In genomic region chr4:3442959-3443749, GRCh38 we compare ENCODE assay signal across 8 cellular contexts. TPM values are rescaled to one million over a fixed set of nuclear protein-coding genes. Genes with fewer than 3 reads are reported as not detected.
A peak's percentile ranks its signal among the peaks of the same experiment; 100 is the strongest.
DNase-seq lines count a peak whose midpoint lies in the region; ATAC-seq, FAIRE-seq and TF ChIP-seq lines count a peak whose summit lies in the region.

No MANE protein-coding gene starts in this region.

- no peak for ATAC-seq in GM21786 (IDR thresholded peaks at IDR 0.05; ENCODE audit: unreplicated experiment)

- no peak for TF ChIP-seq POLR2A in sigmoid colon (IDR thresholded peaks at IDR 0.05)

- peak; percentile 89 to 100 (median 98) for TF ChIP-seq CTCF in sigmoid colon (IDR thresholded peaks at IDR 0.05)

- DNase-seq in DMS53 (lab: John Stamatoyannopoulos, UW) (peak; percentile 86), HAP-1 (ENCODE audit: low spot score in 2 of 2) (peak; percentile 5 to 74), OCI-M1 (lab: John Stamatoyannopoulos, UW) (peak; percentile 66), activated T-helper 1 cell treated with Interleukin-2 at 50 U/mL for 16 hours (ENCODE audit: low read depth) (peak; percentile 38), frontal cortex (ENCODE audit: low spot score in 2 of 2) (peak; percentile 84 to 92), sigmoid colon (no peak), NCI-H2107 (lab: John Stamatoyannopoulos, UW) (no peak)

- in situ Hi-C loops in HAP-1 (cut with MboI; ENCODE audit: low sequenced_read_pairs), result loop anchor here (10.0 kb wide), 1 partner anchor 338 kb away; no protein-coding TSS in a partner anchor

- no peaks in the 10 kb centered on the region for H3K9me3 ChIP-seq in HAP-1
- H3K9me3 ChIP-seq in sigmoid colon, result no peaks in the 10 kb centered on the region

- FAIRE-seq in frontal cortex (lab: Jason Lieb, UNC), result no peak

- TF ChIP-seq EP300 in sigmoid colon (IDR thresholded peaks at IDR 0.05), result no peak

- H3K36me3 ChIP-seq in HAP-1 (replicated peaks) (no peaks in the 10 kb centered on the region), sigmoid colon (no peaks in the 10 kb centered on the region)

- intact Hi-C loops in sigmoid colon (cut with DNase I), result loop anchor here (1.0 to 10.0 kb wide), 3 partner anchors 97 to 336 kb away; no protein-coding TSS in a partner anchor

- H3K4me3 ChIP-seq in HAP-1, result no peak overlapping the region
- H3K4me3 ChIP-seq in sigmoid colon, result no peak overlapping the region

- 39 to 43% methylated on average over 36 of the region's 36 CpGs for WGBS in sigmoid colon, 2 donors

- H3K4me1 ChIP-seq in HAP-1, result no peaks in the 10 kb centered on the region
- H3K4me1 ChIP-seq in sigmoid colon, result peaks cover 0 to 6% (median 0%) of the 10 kb centered on the region in 4 donors

- no peak overlapping the region for H3K27ac ChIP-seq in sigmoid colon

- H3K27me3 ChIP-seq in HAP-1 (ENCODE audit: low read depth) (no peaks in the 10 kb centered on the region), sigmoid colon (peaks cover 0 to 3% (median 0%) of the 10 kb centered on the region in 3 donors)

RNA-seq across cellular contexts. Expression of gene HGFAC, which starts 1.4 kb away (rescaled TPM):
- 1.6 TPM for total RNA-seq in frontal cortex
- under 1 TPM; 0.33 to 0.55 (median 0.38) TPM for total RNA-seq in sigmoid colon
- polyA plus RNA-seq in sigmoid colon, result under 1 TPM in 1 of 3 donors, not detected in 2; 0.22 TPM

RNA-seq across cellular contexts. Expression of gene DOK7, which starts 20.0 kb away (rescaled TPM):
- total RNA-seq in frontal cortex, result under 0.01 TPM
- 1 to 10 TPM in 1 of 4 donors, not detected in 3; 1.9 TPM for total RNA-seq in sigmoid colon
- 1 to 10 TPM in 1 of 3 donors, under 1 TPM in 1, not detected in 1; 0.85 to 1.2 TPM for polyA plus RNA-seq in sigmoid colon

Comparison
In these comparisons a context has a peak if more than half of its experiments do, and no peak if none do; other contexts are left out.
1. DNase-seq: peak in DMS53 (single experiment), HAP-1 (2 of 2), OCI-M1 (single experiment), activated T-helper 1 cell treated with Interleukin-2 at 50 U/mL for 16 hours (single experiment) and frontal cortex (2 of 2); none in sigmoid colon (single experiment) and NCI-H2107 (single experiment).